ENCODE assay signal across 8 cellular contexts in the genomic region with DNA sequence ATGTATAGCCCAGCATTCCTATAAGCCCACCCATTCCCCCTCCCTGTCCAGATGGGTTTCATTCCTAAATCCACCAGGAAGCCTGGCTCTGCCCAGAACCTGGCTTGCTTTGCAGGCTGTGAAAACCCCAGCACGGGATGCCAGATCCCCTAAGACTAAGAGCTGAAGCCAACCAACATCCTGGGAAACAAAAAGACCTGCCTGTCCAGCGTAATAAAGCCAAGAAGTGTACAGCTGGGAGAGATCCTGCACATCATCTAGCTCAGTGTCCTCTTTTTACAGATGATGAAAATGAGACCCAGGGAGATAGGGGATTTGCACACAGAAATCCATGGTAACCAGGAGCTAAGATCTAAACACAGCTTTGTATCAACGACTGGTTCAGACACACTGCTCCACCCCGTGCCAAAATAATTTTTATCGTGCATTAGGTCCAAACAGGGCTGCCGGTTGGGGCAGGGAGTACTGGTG. TPM values are rescaled to one million over a fixed set of nuclear protein-coding genes. Genes with fewer than 3 reads are reported as not detected.
DNase-seq lines count a peak whose midpoint lies in the region; ATAC-seq and TF ChIP-seq lines count a peak whose summit lies in the region.

No MANE protein-coding gene starts in this region.

- H3K4me1 ChIP-seq in SJSA1 (replicated peaks) (peaks cover 58% of the 10 kb centered on the region), foreskin keratinocyte (peaks cover 46% of the 10 kb centered on the region), prostate gland (replicated peaks) (no peaks in the 10 kb centered on the region)

- ATAC-seq in foreskin keratinocyte (no peak), HG02623 (IDR thresholded peaks at IDR 0.05; ENCODE audit: unreplicated experiment) (no peak), HG03175 (IDR thresholded peaks at IDR 0.05; ENCODE audit: unreplicated experiment) (no peak)

- 9% methylated on average over 6 of the region's 6 CpGs for WGBS in prostate gland

- TF ChIP-seq CTCF in foreskin keratinocyte (conservative IDR thresholded peaks at IDR 0.05) (no peak), prostate gland (IDR thresholded peaks at IDR 0.05) (no peak)

- H3K4me3 ChIP-seq in SJSA1 (peak overlapping the region; percentile 88), prostate gland (peak overlapping the region; percentile 53 to 61)

- DNase-seq in EH (ENCODE audit: low read depth) = peak; percentile 57
- DNase-seq in SJSA1 (ENCODE audit: low read depth in 1 of 2, low spot score in 2 of 2) = peak in 1 of 2 experiments; percentile 48
- peak; percentile 39 to 64 for DNase-seq in foreskin keratinocyte
- no peak for DNase-seq in prostate gland (ENCODE audit: low spot score)
- DNase-seq in NCI-H2196 (lab: John Stamatoyannopoulos, UW; ENCODE audit: unreplicated experiment) = no peak
- DNase-seq in stimulated activated CD4-positive, alpha-beta T cell treated with anti-CD3 and anti-CD28 coated beads, Interleukin-12 subunit alpha, Interleukin-12 subunit beta, amount 100 ng/mL, for 4 hours = no peak

- H3K36me3 ChIP-seq in SJSA1 (peaks cover 74% of the 10 kb centered on the region), prostate gland (no peaks in the 10 kb centered on the region)

- intact Hi-C loops in prostate gland (cut with DNase I) = loop anchor here (10.0 kb wide), 3 partner anchors 140 to 750 kb away; no protein-coding TSS in a partner anchor

- no peak for TF ChIP-seq POLR2A in prostate gland (IDR thresholded peaks at IDR 0.05)

- peak overlapping the region; percentile 91 for H3K27ac ChIP-seq in SJSA1
- H3K27ac ChIP-seq in foreskin keratinocyte = peak overlapping the region; percentile 94
- peak overlapping the region; percentile 86 to 89 for H3K27ac ChIP-seq in prostate gland

- H3K27me3 ChIP-seq in SJSA1 (replicated peaks) = no peaks in the 10 kb centered on the region; the same call in 1 of the 2 replicates
- H3K27me3 ChIP-seq in foreskin keratinocyte = no peaks in the 10 kb centered on the region
- H3K27me3 ChIP-seq in prostate gland (replicated peaks; ENCODE audit: insufficient read depth) = no peaks in the 10 kb centered on the region

- H3K9me3 ChIP-seq in SJSA1 (replicated peaks) (no peaks in the 10 kb centered on the region), prostate gland (no peaks in the 10 kb centered on the region)

RNA-seq across cellular contexts. Expression of a gene that starts 3.0 kb away (rescaled TPM):
- total RNA-seq in SJSA1 (2014; rRNA removed; shearing (Covaris generic)) = 170 and 178 TPM in 2 replicates
- 60.8 and 61.3 TPM in 2 replicates for total RNA-seq in foreskin keratinocyte
- 23.7 and 29.0 TPM in 2 replicates for polyA plus RNA-seq in foreskin keratinocyte
- 10 to 100 TPM; 26.2 to 54.7 TPM for total RNA-seq in prostate gland

Comparison
In these comparisons a context has a peak if more than half of its experiments do, and no peak if none do; other contexts are left out.
1. DNase-seq: peak in EH (single experiment) and foreskin keratinocyte (2 of 2); none in prostate gland (single experiment), NCI-H2196 (single experiment) and stimulated activated CD4-positive, alpha-beta T cell treated with anti-CD3 and anti-CD28 coated beads, Interleukin-12 subunit alpha, Interleukin-12 subunit beta, amount 100 ng/mL, for 4 hours (single experiment).
2. Peak in every context shown above with its lines, with median percentiles within 50 percentile points of each other: H3K27ac ChIP-seq.